In genomic region chr15:42890161-42890913, GRCh38 we compare ENCODE assay signal across 14 cellular contexts. TPM values are rescaled to one million over a fixed set of nuclear protein-coding genes. Genes with fewer than 3 reads are reported as not detected.
DNase-seq lines count a peak whose midpoint lies in the region; ATAC-seq and TF ChIP-seq lines count a peak whose summit lies in the region.
"Had no signal": no experiment of that assay in that cellular context is flagged by ENCODE, and none has a peak within 500 bp of the region (broad histone marks: within the 10 kb centered on the region; RNA-seq: fewer than 3 reads in every experiment).

No MANE protein-coding gene starts in this region.

- no peaks in the 10 kb centered on the region for H4K20me1 ChIP-seq in SK-N-SH (ENCODE audit: insufficient read depth)
- H4K20me1 ChIP-seq in Karpas-422 (ENCODE audit: insufficient read depth, low read depth, low read length) = no peaks in the 10 kb centered on the region

- DNase-seq in H7 = peak; percentile 16
- no peak for DNase-seq in SK-N-SH
- peak; percentile 22 for DNase-seq in fibroblast of villous mesenchyme (ENCODE audit: low read depth)
- peak; percentile 96 for DNase-seq in renal cortical epithelial cell (ENCODE audit: low read depth)
- no peak for DNase-seq in Karpas-422
- no peak for DNase-seq in immature natural killer cell
- DNase-seq in NCI-H82 (lab: John Stamatoyannopoulos, UW) = no peak
- DNase-seq in activated T-cell treated with anti-CD3 and anti-CD28 coated beads, Interleukin-2, amount 50 U/mL, for 4 hours = no peak
- DNase-seq: activated CD8-positive, alpha-beta memory T cell treated with anti-CD3 and anti-CD28 coated beads for 24 hours; left cardiac atrium; NCI-H1417 treated with DMSO at 0.1 percent for 48 hours; RPMI8226 had no signal

- peaks cover 4% of the 10 kb centered on the region for H3F3A ChIP-seq in SK-N-SH (replicated peaks; ENCODE audit: insufficient read depth)

- TF ChIP-seq CTCF in SK-N-SH (IDR thresholded peaks at IDR 0.05) (no peak), fibroblast of villous mesenchyme (IDR thresholded peaks at IDR 0.05; ENCODE audit: insufficient read depth, low read depth, low read length) (no peak)

- POLR2A ChIA-PET in SK-N-SH (lab: Yijun Ruan, JAX) = no interaction called here

- H3K9me3 ChIP-seq in SK-N-SH = 0 out of 2 replicates have a peak, but pooled peaks cover 4% of the 10 kb centered on the region
- H3K9me3 ChIP-seq in Karpas-422 (ENCODE audit: low read length) = peaks cover 10% of the 10 kb centered on the region; the same call in 1 of the 2 replicates
- H3K9me3 ChIP-seq: prostate gland had no signal

- TF ChIP-seq RAD21 in SK-N-SH (IDR thresholded peaks at IDR 0.05; ENCODE audit: low read length) = no peak

- H3K36me3 Mint-ChIP-seq in immature natural killer cell = peaks cover 4% of the 10 kb centered on the region in 3 donors
- peaks cover 11% of the 10 kb centered on the region for H3K36me3 Mint-ChIP-seq in activated T-cell treated with anti-CD3 and anti-CD28 coated beads, Interleukin-2, amount 50 U/mL, for 4 hours (ENCODE audit: insufficient read depth)

- H2AFZ ChIP-seq in SK-N-SH (ENCODE audit: low read depth) = no peak overlapping the region
- H2AFZ ChIP-seq in Karpas-422 (ENCODE audit: low read length) = no peak overlapping the region

- peaks cover 61% of the 10 kb centered on the region for H3K79me2 ChIP-seq in SK-N-SH (ENCODE audit: insufficient read depth)
- H3K79me2 ChIP-seq in Karpas-422 (ENCODE audit: low read length) = peaks cover 77% of the 10 kb centered on the region

- H3K9me2 ChIP-seq in SK-N-SH (no peaks in the 10 kb centered on the region), Karpas-422 (replicated peaks; ENCODE audit: insufficient read depth, low read length) (no peaks in the 10 kb centered on the region)

- peaks cover 0 to 4% (median 0%) of the 10 kb centered on the region in 6 donors for H3K9me3 Mint-ChIP-seq in immature natural killer cell
- H3K9me3 Mint-ChIP-seq in activated T-cell treated with anti-CD3 and anti-CD28 coated beads, Interleukin-2, amount 50 U/mL, for 4 hours = peaks cover 16% of the 10 kb centered on the region

- H3K4me3 ChIP-seq in H7 (ENCODE audit: insufficient read depth, low read depth, low read length) (no peak overlapping the region), SK-N-SH (ENCODE audit: low read depth in 2 of 2, low read length in 1 of 2) (no peak overlapping the region; a peak in 1 of 4 replicates), fibroblast of villous mesenchyme (ENCODE audit: low read depth, low read length) (no peak overlapping the region), Karpas-422 (ENCODE audit: low read length) (no peak overlapping the region)
- H3K4me3 ChIP-seq: cardiac muscle cell, prostate gland had no signal

- H3K27me3 ChIP-seq in H7 (ENCODE audit: control insufficient read depth, insufficient read depth, low read length) (no peaks in the 10 kb centered on the region), SK-N-SH (ENCODE audit: insufficient read depth) (no peaks in the 10 kb centered on the region), Karpas-422 (ENCODE audit: low read length) (no peaks in the 10 kb centered on the region)
- H3K27me3 ChIP-seq: cardiac muscle cell had no signal

- H3K9ac ChIP-seq in SK-N-SH = no peak overlapping the region
- no peak overlapping the region for H3K9ac ChIP-seq in Karpas-422 (ENCODE audit: low read length)

- H3K4me2 ChIP-seq in SK-N-SH (peak overlapping the region; percentile 31; the same call in 1 of the 2 replicates), Karpas-422 (ENCODE audit: low read depth, low read length, poor library complexity, severe bottlenecking) (no peak overlapping the region)

- no peak for TF ChIP-seq EP300 in SK-N-SH (IDR thresholded peaks at IDR 0.05; ENCODE audit: borderline replicate concordance in 1 of 2, low read depth in 1 of 2, low read length in 1 of 2)

- CTCF ChIA-PET in SK-N-SH (lab: Yijun Ruan, JAX) = interaction anchor here (1.1 kb wide), 1 partner anchor 13 kb away, joined by 3 read pairs; no protein-coding TSS in a partner anchor

- H3K27me3 Mint-ChIP-seq in immature natural killer cell (ENCODE audit: low read depth in 3 of 3) = peaks cover 0 to 2% (median 0%) of the 10 kb centered on the region in 3 donors
- no peaks in the 10 kb centered on the region for H3K27me3 Mint-ChIP-seq in activated T-cell treated with anti-CD3 and anti-CD28 coated beads, Interleukin-2, amount 50 U/mL, for 4 hours (ENCODE audit: low read depth)

- 61% methylated on average over 2 of the region's 2 CpGs for WGBS in SK-N-SH (ENCODE audit: low lambda C conversion rate)

- no peak overlapping the region for H3K27ac Mint-ChIP-seq in immature natural killer cell

- peaks cover 0 to 2% of the 10 kb centered on the region in 2 donors for H3K4me1 Mint-ChIP-seq in immature natural killer cell
- peaks cover 5% of the 10 kb centered on the region for H3K4me1 Mint-ChIP-seq in activated T-cell treated with anti-CD3 and anti-CD28 coated beads, Interleukin-2, amount 50 U/mL, for 4 hours (ENCODE audit: low read depth)

- no peak overlapping the region for H3K4me3 Mint-ChIP-seq in immature natural killer cell
- H3K4me3 Mint-ChIP-seq in activated T-cell treated with anti-CD3 and anti-CD28 coated beads, Interleukin-2, amount 50 U/mL, for 4 hours = no peak overlapping the region

- H3K4me1 ChIP-seq in SK-N-SH (ENCODE audit: control insufficient read depth in 1 of 2, insufficient read depth in 2 of 2, low read depth in 1 of 2, low read length in 1 of 2) = peaks cover 0 to 3% of the 10 kb centered on the region in 2 experiments; a peak in 2 of 4 replicates
- H3K4me1 ChIP-seq in Karpas-422 (ENCODE audit: low read length) = peaks cover 19% of the 10 kb centered on the region

- H3K27ac ChIP-seq in SK-N-SH (ENCODE audit: low read depth in 2 of 2, low read length in 1 of 2) (peak overlapping the region in 1 of 2 experiments; percentile 35; a peak in 1 of 4 replicates), Karpas-422 (ENCODE audit: low read length) (no peak overlapping the region)
- H3K27ac ChIP-seq: cardiac muscle cell, prostate gland had no signal

- ATAC-seq in activated T-cell treated with anti-CD3 and anti-CD28 coated beads, Interleukin-2, amount 50 U/mL, for 4 hours = no peak
- ATAC-seq: left cardiac atrium had no signal

- H3K36me3 ChIP-seq in H7 (replicated peaks; ENCODE audit: control insufficient read depth, insufficient read depth, low read length) (no peaks in the 10 kb centered on the region), SK-N-SH (replicated peaks in 1 of 2; ENCODE audit: control insufficient read depth in 1 of 2, insufficient read depth in 2 of 2, low read length in 1 of 2) (no peaks in the 10 kb centered on the region), Karpas-422 (ENCODE audit: insufficient read depth, low read length) (no peaks in the 10 kb centered on the region)
- H3K36me3 ChIP-seq: cardiac muscle cell, prostate gland had no signal

TF ChIP-seq in SK-N-SH, 30 proteins besides CTCF, POLR2A, EP300 and RAD21:
- TF ChIP-seq JUND (IDR thresholded peaks at IDR 0.05) = peak; percentile 59
- TF ChIP-seq TCF12 (IDR thresholded peaks at IDR 0.05) = peak; percentile 56; the same call in 1 of the 2 replicates
- TF ChIP-seq PBX3 (IDR thresholded peaks at IDR 0.05) = peak; percentile 29; the same call in 1 of the 2 replicates
- TF ChIP-seq FOSL2 (IDR thresholded peaks at IDR 0.05; ENCODE audit: borderline replicate concordance, low read depth) = peak; percentile 66; the same call in 1 of the 2 replicates
- TF ChIP-seq USF1 (IDR thresholded peaks at IDR 0.05; ENCODE audit: borderline replicate concordance, low read depth) = no peak
- TF ChIP-seq TEAD4 (IDR thresholded peaks at IDR 0.05; ENCODE audit: borderline replicate concordance, insufficient read depth) = peak; percentile 88; the same call in 1 of the 2 replicates
- TF ChIP-seq NRF1 (IDR thresholded peaks at IDR 0.05; ENCODE audit: low read depth, low read length) = no peak
- TF ChIP-seq MAX (IDR thresholded peaks at IDR 0.05; ENCODE audit: low read depth) = 0 out of 2 replicates have a peak, but pooled peaks have one; percentile 18

RNA-seq across cellular contexts. Expression of gene TTBK2, which starts 30.2 kb away (rescaled TPM):
- 4.2 and 6.5 TPM in 2 replicates for total RNA-seq in H7 (2014; rRNA removed; shearing (Covaris generic))
- polyA plus RNA-seq in SK-N-SH (2012; rRNA removed) = 4.5 and 6.4 TPM in 2 replicates
- 4.7 and 4.9 TPM in 2 replicates for polyA plus RNA-seq in SK-N-SH (2012; cell fraction: cytosol; rRNA removed)
- 8.9 and 13.9 TPM in 2 replicates for polyA plus RNA-seq in SK-N-SH (2012; cell fraction: nucleus; rRNA removed)
- total RNA-seq in fibroblast of villous mesenchyme = 10.0 and 17.3 TPM in 2 replicates
- total RNA-seq in renal cortical epithelial cell = 12.0 and 20.6 TPM in 2 replicates
- total RNA-seq in Karpas-422 (2014; rRNA removed; shearing (Covaris generic); ENCODE audit: low replicate concordance) = 13.8 and 33.8 TPM in 2 replicates
- 10 to 100 TPM in 1 of 3 donors, 1 to 10 TPM in 2; 5.1 to 11.0 (median 5.9) TPM for polyA plus RNA-seq in immature natural killer cell
- total RNA-seq in activated T-cell treated with anti-CD3 and anti-CD28 coated beads, Interleukin-2, amount 50 U/mL, for 4 hours = 1 to 10 TPM; 5.9 to 7.7 (median 7.1) TPM

Comparison
In these comparisons a context has a peak if more than half of its experiments do, and no peak if none do; other contexts are left out.
1. DNase-seq: peak in H7 (single experiment), fibroblast of villous mesenchyme (single experiment) and renal cortical epithelial cell (single experiment); none in SK-N-SH (single experiment), Karpas-422 (single experiment), immature natural killer cell (0 of 3), NCI-H82 (single experiment) and activated T-cell treated with anti-CD3 and anti-CD28 coated beads, Interleukin-2, amount 50 U/mL, for 4 hours (single experiment).